Comparison of ENCODE assay signal across 16 cellular contexts in the genomic region with DNA sequence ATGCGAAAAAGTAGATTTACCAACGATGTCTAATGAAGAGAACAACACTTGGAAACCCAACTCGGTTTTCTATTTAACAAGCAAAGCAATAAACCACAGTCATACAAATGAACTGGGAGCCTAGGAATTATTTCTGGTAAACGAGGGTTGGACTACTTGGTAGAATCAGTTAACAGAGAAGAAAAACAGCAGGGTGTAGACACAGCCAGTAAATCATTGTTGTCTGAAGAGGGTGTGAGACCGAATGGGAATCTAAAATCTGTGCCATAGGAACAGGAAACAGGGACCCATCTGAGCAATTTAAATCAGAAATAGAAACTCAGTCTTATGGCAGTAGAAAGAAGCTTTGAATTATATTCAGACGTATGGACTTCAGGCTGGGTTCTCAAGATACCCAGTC.
"Had no signal": no experiment of that assay in that cellular context is flagged by ENCODE, and none has a peak within 500 bp of the region (broad histone marks: within the 10 kb centered on the region; RNA-seq: fewer than 3 reads in every experiment).

No MANE protein-coding gene starts in this region.

- DNase-seq: activated B cell treated with CpG ODN at 0.5 μM for 24 hours; activated CD4-positive, alpha-beta memory T cell treated with anti-CD3 and anti-CD28 coated beads for 36 hours; activated CD4-positive, alpha-beta T cell treated with anti-CD3 and anti-CD28 coated beads for 4 hours; amniotic stem cell; dermis blood vessel endothelial cell; foreskin keratinocyte; glutamatergic neuron; mammary epithelial cell; naive thymus-derived CD4-positive, alpha-beta T cell; stimulated activated CD4-positive, alpha-beta T cell treated with anti-CD3 and anti-CD28 coated beads, Interleukin-4, amount 100 ng/mL, for 4 hours had no signal

- ATAC-seq: foreskin keratinocyte; left lobe of liver; naive thymus-derived CD4-positive, alpha-beta T cell; sciatic nerve; stimulated activated memory B cell treated with anti-CD40 and anti-IgM and Interleukin-4, amounts not matched to agents 10 μg/mL and 1 μg/mL and 100 μg/mL, for 72 hours had no signal

- H3K27ac ChIP-seq: foreskin keratinocyte, parathyroid adenoma, thoracic aorta had no signal

- H3K27me3 ChIP-seq: foreskin keratinocyte had no signal

- H3K79me2 ChIP-seq: parathyroid adenoma had no signal

- H3K36me3 ChIP-seq: thoracic aorta had no signal

- H3K4me3 ChIP-seq: thoracic aorta had no signal

- H3K9ac ChIP-seq: parathyroid adenoma had no signal

- H3K4me1 ChIP-seq: foreskin keratinocyte, parathyroid adenoma had no signal

- H3K9me3 ChIP-seq: thoracic aorta had no signal

- FAIRE-seq: keratinocyte had no signal
